ENCODE assay signal across 13 cellular contexts in the genomic region with DNA sequence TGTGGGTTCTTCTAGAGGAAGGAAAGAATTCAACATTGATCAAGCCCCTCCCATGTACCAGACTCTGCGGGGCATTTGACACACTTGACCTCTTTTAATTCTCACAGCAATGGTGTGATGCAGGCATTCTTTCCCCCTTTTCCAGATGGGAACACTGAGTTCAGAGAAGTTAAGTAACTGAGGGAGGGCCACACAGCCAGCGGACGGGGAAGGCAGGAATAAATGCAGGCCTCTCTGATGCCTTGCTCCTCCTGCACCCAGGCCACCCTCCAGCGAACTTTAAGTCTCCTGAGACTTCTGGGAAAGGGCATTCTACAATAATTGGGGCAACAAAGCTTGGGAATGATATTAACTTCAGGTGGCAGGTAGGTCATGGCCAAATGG.
DNase-seq lines count a peak whose midpoint lies in the region; ATAC-seq and TF ChIP-seq lines count a peak whose summit lies in the region.
"Had no signal": no experiment of that assay in that cellular context is flagged by ENCODE, and none has a peak within 500 bp of the region (broad histone marks: within the 10 kb centered on the region; RNA-seq: fewer than 3 reads in every experiment).

No MANE protein-coding gene starts in this region.

- H3K27ac Mint-ChIP-seq in activated naive CD4-positive, alpha-beta T cell treated with anti-CD3 and anti-CD28 coated beads, Interleukin-2, amount 50 U/mL, for 24 hours: peak overlapping the region; percentile 97
- H3K27ac Mint-ChIP-seq in stimulated activated naive CD8-positive, alpha-beta T cell treated with anti-CD3 and anti-CD28 coated beads, Interleukin-15, amount 100 ng/mL, for 72 hours: peak overlapping the region; percentile 83 to 93
- H3K27ac Mint-ChIP-seq: progenitor cell of endocrine pancreas had no signal

- H3K27ac ChIP-seq in SK-N-MC: no peak overlapping the region
- no peak overlapping the region for H3K27ac ChIP-seq in coronary artery
- H3K27ac ChIP-seq: cardiac muscle cell had no signal

- no peaks in the 10 kb centered on the region for H3K9me3 ChIP-seq in SK-N-MC (ENCODE audit: low read depth, low read length)

- peak overlapping the region; percentile 82 for H3K4me3 Mint-ChIP-seq in activated naive CD4-positive, alpha-beta T cell treated with anti-CD3 and anti-CD28 coated beads, Interleukin-2, amount 50 U/mL, for 24 hours
- H3K4me3 Mint-ChIP-seq in stimulated activated naive CD8-positive, alpha-beta T cell treated with anti-CD3 and anti-CD28 coated beads, Interleukin-15, amount 100 ng/mL, for 72 hours: peak overlapping the region; percentile 90 to 92

- H3K4me3 ChIP-seq in SK-N-MC: peak overlapping the region; percentile 76
- H3K4me3 ChIP-seq in coronary artery: no peak overlapping the region
- H3K4me3 ChIP-seq: cardiac muscle cell had no signal

- DNase-seq in activated naive CD4-positive, alpha-beta T cell (lab: John Stamatoyannopoulos, UW): no peak
- no peak for DNase-seq in SK-N-MC (ENCODE audit: low read depth, low spot score)
- peak; percentile 19 for DNase-seq in coronary artery (ENCODE audit: low spot score)
- no peak for DNase-seq in stimulated activated naive CD8-positive, alpha-beta T cell treated with anti-CD3 and anti-CD28 coated beads, Interleukin-15, amount 100 ng/mL, for 72 hours
- DNase-seq in HK-2 (ENCODE audit: unreplicated experiment): no peak
- DNase-seq in ureter (ENCODE audit: low spot score): no peak
- DNase-seq in GM03348 (ENCODE audit: low spot score): no peak
- DNase-seq: DMS 273 treated with DMSO at 0.1 percent for 48 hours, NCI-H1417, SIG-M5 had no signal

- ATAC-seq in stimulated activated naive CD8-positive, alpha-beta T cell treated with anti-CD3 and anti-CD28 coated beads, Interleukin-15, amount 100 ng/mL, for 72 hours: no peak

- no peaks in the 10 kb centered on the region for H3K9me3 Mint-ChIP-seq in activated naive CD4-positive, alpha-beta T cell treated with anti-CD3 and anti-CD28 coated beads, Interleukin-2, amount 50 U/mL, for 24 hours
- no peaks in the 10 kb centered on the region for H3K9me3 Mint-ChIP-seq in stimulated activated naive CD8-positive, alpha-beta T cell treated with anti-CD3 and anti-CD28 coated beads, Interleukin-15, amount 100 ng/mL, for 72 hours

- no peaks in the 10 kb centered on the region for H3K36me3 ChIP-seq in SK-N-MC (ENCODE audit: insufficient read depth, low read length)
- H3K36me3 ChIP-seq: cardiac muscle cell had no signal

- no peak for TF ChIP-seq CTCF in coronary artery (IDR thresholded peaks at IDR 0.05)

- no peak overlapping the region for H3K9ac ChIP-seq in SK-N-MC (ENCODE audit: insufficient read length)

- no peaks in the 10 kb centered on the region for H3K36me3 Mint-ChIP-seq in activated naive CD4-positive, alpha-beta T cell treated with anti-CD3 and anti-CD28 coated beads, Interleukin-2, amount 50 U/mL, for 24 hours

- H3K27me3 Mint-ChIP-seq in activated naive CD4-positive, alpha-beta T cell treated with anti-CD3 and anti-CD28 coated beads, Interleukin-2, amount 50 U/mL, for 24 hours: no peaks in the 10 kb centered on the region
- peaks cover 7% of the 10 kb centered on the region for H3K27me3 Mint-ChIP-seq in stimulated activated naive CD8-positive, alpha-beta T cell treated with anti-CD3 and anti-CD28 coated beads, Interleukin-15, amount 100 ng/mL, for 72 hours

- H3K4me1 Mint-ChIP-seq in activated naive CD4-positive, alpha-beta T cell treated with anti-CD3 and anti-CD28 coated beads, Interleukin-2, amount 50 U/mL, for 24 hours: peaks cover 76% of the 10 kb centered on the region
- H3K4me1 Mint-ChIP-seq in stimulated activated naive CD8-positive, alpha-beta T cell treated with anti-CD3 and anti-CD28 coated beads, Interleukin-15, amount 100 ng/mL, for 72 hours: peaks cover 56% of the 10 kb centered on the region
